Comparison of ENCODE assay signal across 22 cellular contexts in genomic region chr14:73342670-73343069, GRCh38.
DNase-seq lines count a peak whose midpoint lies in the region; ATAC-seq, FAIRE-seq and TF ChIP-seq lines count a peak whose summit lies in the region.
"Had no signal": no experiment of that assay in that cellular context is flagged by ENCODE, and none has a peak within 500 bp of the region (broad histone marks: within the 10 kb centered on the region; RNA-seq: fewer than 3 reads in every experiment).

No MANE protein-coding gene starts in this region.

- FAIRE-seq in GM12891 (lab: Jason Lieb, UNC): peak; percentile 78
- FAIRE-seq: H54, RCC 7860 had no signal

- ATAC-seq in GM21723 (IDR thresholded peaks at IDR 0.05; ENCODE audit: unreplicated experiment) (no peak), HG03159 (IDR thresholded peaks at IDR 0.05; ENCODE audit: unreplicated experiment) (no peak)
- ATAC-seq: Right ventricle myocardium inferior had no signal

- TF ChIP-seq POLR2A in GM12891 (IDR thresholded peaks at IDR 0.05; ENCODE audit: low read depth, low read length): no peak

- peak; percentile 6 for DNase-seq in NCI-H1092 treated with DMSO at 0.1 percent for 48 hours (lab: John Stamatoyannopoulos, UW)
- no peak for DNase-seq in NCI-H1092 (lab: John Stamatoyannopoulos, UW)
- DNase-seq in GM12891 (ENCODE audit: insufficient read length, low spot score): no peak
- DNase-seq in NCI-H510A treated with DMSO at 0.1 percent for 48 hours (lab: John Stamatoyannopoulos, UW): peak; percentile 90
- peak; percentile 6 for DNase-seq in kidney tubule cell (ENCODE audit: low spot score)
- DNase-seq in pons (ENCODE audit: low spot score): no peak
- DNase-seq: 8988T; Caco-2; CD4-positive, alpha-beta memory T cell; EL; GF-D8; KBM-7; NCI-H1105; NCI-H146; NCI-H2081; NCI-H446 treated with DMSO at 0.1 percent for 48 hours; T-helper 1 cell had no signal

TF ChIP-seq in GM12891, 5 proteins besides CTCF, POLR2A, EP300 and RAD21:
- TF ChIP-seq POLR2AphosphoS5 (IDR thresholded peaks at IDR 0.05; ENCODE audit: low read depth, low read length) (no peak), TAF1 (IDR thresholded peaks at IDR 0.05; ENCODE audit: low read depth, low read length) (no peak), SPI1 (IDR thresholded peaks at IDR 0.05; ENCODE audit: low read depth, low read length) (no peak), PAX5 (IDR thresholded peaks at IDR 0.05; ENCODE audit: insufficient read depth, low read length, severe bottlenecking) (no peak), POU2F2 (IDR thresholded peaks at IDR 0.05; ENCODE audit: low read depth, low read length) (no peak)

Comparison
In these comparisons a context has a peak if more than half of its experiments do, and no peak if none do; other contexts are left out.
1. DNase-seq: peak in NCI-H1092 treated with DMSO at 0.1 percent for 48 hours (single experiment), NCI-H510A treated with DMSO at 0.1 percent for 48 hours (single experiment) and kidney tubule cell (single experiment); none in NCI-H1092 (single experiment), GM12891 (single experiment) and pons (single experiment).